In genomic region chr12:13390921-13391320, GRCh38 we compare ENCODE assay signal across 19 cellular contexts.
DNase-seq lines count a peak whose midpoint lies in the region; ATAC-seq and TF ChIP-seq lines count a peak whose summit lies in the region.
"Had no signal": no experiment of that assay in that cellular context is flagged by ENCODE, and none has a peak within 500 bp of the region (broad histone marks: within the 10 kb centered on the region; RNA-seq: fewer than 3 reads in every experiment).

No MANE protein-coding gene starts in this region.

- H3K9me3 ChIP-seq in gastroesophageal sphincter (no peaks in the 10 kb centered on the region), sigmoid colon (no peaks in the 10 kb centered on the region)
- H3K9me3 ChIP-seq: prostate gland, SJSA1, tibial artery had no signal

- intact Hi-C loops in sigmoid colon (cut with DNase I): loop anchor here (2.0 kb wide), 1 partner anchor 38 kb away; no protein-coding TSS in a partner anchor

- 44 to 65% methylated on average over 5 to 7 of the region's 7 CpGs for WGBS in gastroesophageal sphincter (ENCODE audit: low coverage in 1 of 2), 2 donors
- WGBS in sigmoid colon, 2 donors: 74 to 89% methylated on average over 7 of the region's 7 CpGs

- no peaks in the 10 kb centered on the region for H3K27me3 ChIP-seq in gastroesophageal sphincter
- H3K27me3 ChIP-seq in sigmoid colon: no peaks in the 10 kb centered on the region
- H3K27me3 ChIP-seq: neural progenitor cell, SJSA1, tibial artery had no signal

- DNase-seq in NCI-H1694 treated with DMSO at 0.1 percent for 48 hours (lab: John Stamatoyannopoulos, UW): peak; percentile 80
- no peak for DNase-seq in NCI-H1694 (lab: John Stamatoyannopoulos, UW)
- no peak for DNase-seq in sigmoid colon
- DNase-seq in NCI-H1436 (lab: John Stamatoyannopoulos, UW): no peak
- DNase-seq in anterior cingulate cortex (lab: John Stamatoyannopoulos, UW): no peak
- no peak for DNase-seq in erythroblast (lab: John Stamatoyannopoulos, UW)
- DNase-seq: activated CD4-positive, CD25-positive, alpha-beta regulatory T cell treated with anti-CD3 and anti-CD28 coated beads, Interleukin-2, amount 50 U/mL, for 72 hours; activated CD8-positive, alpha-beta T cell treated with anti-CD3 and anti-CD28 coated beads for 36 hours; activated naive CD8-positive, alpha-beta T cell treated with anti-CD3 and anti-CD28 coated beads for 36 hours; CD4-positive, alpha-beta T cell; stimulated activated naive CD8-positive, alpha-beta T cell treated with anti-CD3 and anti-CD28 coated beads, Interleukin-15, Interleukin-2, amounts not matched to agents 100 U/mL and 50 U/mL, for 24 hours had no signal

- TF ChIP-seq POLR2A in gastroesophageal sphincter (IDR thresholded peaks at IDR 0.05) (no peak), sigmoid colon (IDR thresholded peaks at IDR 0.05) (no peak), erythroblast (IDR thresholded peaks at IDR 0.05; ENCODE audit: low read length) (no peak)

- H3K27ac ChIP-seq in gastroesophageal sphincter: peak overlapping the region in 3 of 4 donors; percentile 40 to 70 (median 60)
- peak overlapping the region; percentile 64 to 76 (median 68) for H3K27ac ChIP-seq in sigmoid colon
- H3K27ac ChIP-seq: 22Rv1, neural progenitor cell, prostate gland, SJSA1 had no signal

- ATAC-seq in SK-N-SH treated with all-trans-retinoic acid at 6 μM for 48 hours: peak; percentile 58
- no peak for ATAC-seq in gastroesophageal sphincter
- ATAC-seq: activated CD8-positive, alpha-beta T cell treated with anti-CD3 and anti-CD28 coated beads for 36 hours; stimulated activated naive CD8-positive, alpha-beta T cell treated with anti-CD3 and anti-CD28 coated beads, Interleukin-15, Interleukin-2, amounts not matched to agents 100 U/mL and 50 U/mL, for 24 hours had no signal

- no peaks in the 10 kb centered on the region for H3K36me3 ChIP-seq in gastroesophageal sphincter
- no peaks in the 10 kb centered on the region for H3K36me3 ChIP-seq in sigmoid colon
- H3K36me3 ChIP-seq: neural progenitor cell, prostate gland, SJSA1, tibial artery had no signal

- H3K4me3 ChIP-seq in gastroesophageal sphincter: no peak overlapping the region
- no peak overlapping the region for H3K4me3 ChIP-seq in sigmoid colon
- H3K4me3 ChIP-seq: lung, neural progenitor cell, prostate gland, SJSA1, tibial artery had no signal

- peaks cover 0 to 22% (median 4%) of the 10 kb centered on the region in 3 donors for H3K4me1 ChIP-seq in gastroesophageal sphincter
- peaks cover 0 to 21% (median 17%) of the 10 kb centered on the region in 4 donors for H3K4me1 ChIP-seq in sigmoid colon
- H3K4me1 ChIP-seq: prostate gland, SJSA1 had no signal

- TF ChIP-seq CTCF in gastroesophageal sphincter (IDR thresholded peaks at IDR 0.05) (no peak), sigmoid colon (IDR thresholded peaks at IDR 0.05) (no peak)

- TF ChIP-seq EP300 in gastroesophageal sphincter (IDR thresholded peaks at IDR 0.05): no peak
- no peak for TF ChIP-seq EP300 in sigmoid colon (IDR thresholded peaks at IDR 0.05)

TF ChIP-seq in SK-N-SH treated with all-trans-retinoic acid at 6 μM for 48 hours, 23 proteins besides CTCF, POLR2A, EP300 and RAD21:
- TF ChIP-seq ISL1 (CRISPR knock-in tag; IDR thresholded peaks at IDR 0.05) (peak; percentile 85), OSR1 (CRISPR knock-in tag; IDR thresholded peaks at IDR 0.05) (no peak)
TF ChIP-seq in SK-N-SH treated with all-trans-retinoic acid at 6 μM for 48 hours: peak in this region for 1.
